ENCODE assay signal across 15 cellular contexts in the genomic region with DNA sequence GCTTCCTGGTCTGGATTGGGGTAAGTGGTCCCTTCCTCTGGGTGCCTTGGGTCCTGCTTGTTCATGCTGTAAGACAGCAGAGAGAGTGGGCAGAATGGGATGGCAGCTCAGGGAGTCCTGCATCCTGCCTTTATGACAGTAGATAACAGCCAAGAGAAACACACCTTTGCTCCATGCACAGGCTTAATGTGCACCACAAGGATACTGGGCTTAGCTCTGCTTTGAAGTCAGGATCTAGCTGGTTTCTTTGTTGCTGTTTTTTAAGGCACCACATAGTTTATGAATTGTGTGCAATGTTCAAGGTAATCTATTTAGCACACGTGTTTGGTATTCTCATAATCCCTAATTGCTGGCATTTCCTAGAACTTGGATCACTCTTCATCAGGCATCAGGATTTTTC.
"Had no signal": no experiment of that assay in that cellular context is flagged by ENCODE, and none has a peak within 500 bp of the region (broad histone marks: within the 10 kb centered on the region; RNA-seq: fewer than 3 reads in every experiment).

No MANE protein-coding gene starts in this region.

- H3K36me3 ChIP-seq: adrenal gland, gastroesophageal sphincter, pancreas had no signal

- H3K4me3 ChIP-seq: adrenal gland, gastroesophageal sphincter, pancreas, testis had no signal

- H3K27ac ChIP-seq: adrenal gland, gastroesophageal sphincter, pancreas, testis had no signal

- FAIRE-seq: kidney, pancreas, urothelium cell line had no signal

- H3K4me1 ChIP-seq: adrenal gland, pancreas, testis had no signal

- DNase-seq: activated B cell treated with CpG ODN at 0.5 μM for 24 hours; activated CD4-positive, alpha-beta T cell treated with anti-CD3 and anti-CD28 coated beads, Interleukin-2, amount 10 ng/mL, durations not matched to agents 7 days and 5 days; activated naive CD4-positive, alpha-beta T cell treated with anti-CD3 and anti-CD28 coated beads for 36 hours; activated T-cell treated with anti-CD3 and anti-CD28 coated beads for 4 hours; adrenal gland; central memory CD4-positive, alpha-beta T cell; kidney; mesendoderm; pancreas; stimulated activated CD4-positive, alpha-beta T cell treated with anti-CD3 and anti-CD28 coated beads, Interleukin-4, amount 100 ng/mL, for 4 hours; stimulated activated naive CD8-positive, alpha-beta T cell treated with anti-CD3 and anti-CD28 coated beads, Interleukin-15, amount 100 ng/mL, for 72 hours; testis had no signal

- H3K9me3 ChIP-seq: adrenal gland, gastroesophageal sphincter, pancreas, testis had no signal

- ATAC-seq: activated T-helper 17 cell treated with anti-CD3 and anti-CD28 coated beads, Interleukin-2, amount 50 U/mL, for 72 hours; gastroesophageal sphincter; pancreas; stimulated activated naive CD8-positive, alpha-beta T cell treated with anti-CD3 and anti-CD28 coated beads, Interleukin-15, amount 100 ng/mL, for 72 hours had no signal

- H3K27me3 ChIP-seq: adrenal gland, gastroesophageal sphincter, pancreas, testis had no signal
